In the genomic region with DNA sequence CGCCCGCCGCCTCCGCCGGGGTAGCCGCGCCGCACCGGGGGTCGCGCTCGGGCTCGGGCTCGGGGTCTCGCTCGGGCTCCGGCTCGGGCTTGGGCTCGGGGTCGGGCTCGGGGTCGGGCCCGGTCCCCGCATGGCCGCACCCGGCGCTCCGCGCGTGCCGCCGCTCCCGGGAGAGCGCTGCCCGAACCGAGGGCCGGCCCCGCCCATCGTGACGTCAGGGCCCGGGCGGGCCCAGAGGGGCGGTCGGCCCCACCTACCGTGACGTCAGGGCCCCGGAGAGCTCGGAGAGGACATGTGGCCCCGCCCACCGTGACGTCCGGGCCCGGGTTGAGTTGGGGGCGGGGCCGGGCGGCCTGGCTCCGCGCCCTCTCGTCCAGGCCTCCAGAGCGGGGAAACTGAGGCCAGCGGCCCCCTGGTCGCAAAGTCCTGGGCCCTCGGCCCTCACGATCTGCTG, we compare ENCODE assay signal across 1 cellular context.
TF ChIP-seq lines count a peak whose summit lies in the region.

A gene with protein sequence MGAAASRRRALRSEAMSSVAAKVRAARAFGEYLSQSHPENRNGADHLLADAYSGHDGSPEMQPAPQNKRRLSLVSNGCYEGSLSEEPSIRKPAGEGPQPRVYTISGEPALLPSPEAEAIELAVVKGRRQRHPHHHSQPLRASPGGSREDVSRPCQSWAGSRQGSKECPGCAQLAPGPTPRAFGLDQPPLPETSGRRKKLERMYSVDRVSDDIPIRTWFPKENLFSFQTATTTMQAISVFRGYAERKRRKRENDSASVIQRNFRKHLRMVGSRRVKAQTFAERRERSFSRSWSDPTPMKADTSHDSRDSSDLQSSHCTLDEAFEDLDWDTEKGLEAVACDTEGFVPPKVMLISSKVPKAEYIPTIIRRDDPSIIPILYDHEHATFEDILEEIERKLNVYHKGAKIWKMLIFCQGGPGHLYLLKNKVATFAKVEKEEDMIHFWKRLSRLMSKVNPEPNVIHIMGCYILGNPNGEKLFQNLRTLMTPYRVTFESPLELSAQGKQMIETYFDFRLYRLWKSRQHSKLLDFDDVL (minus strand): TSS at position 188 of the 454 bp plus-strand sequence. CDS start 232 bp downstream, outside the sequence.

TF ChIP-seq in HepG2, 621 proteins besides CTCF, POLR2A, EP300 and RAD21 (continued from another document):
- TF ChIP-seq, protein P1, sequence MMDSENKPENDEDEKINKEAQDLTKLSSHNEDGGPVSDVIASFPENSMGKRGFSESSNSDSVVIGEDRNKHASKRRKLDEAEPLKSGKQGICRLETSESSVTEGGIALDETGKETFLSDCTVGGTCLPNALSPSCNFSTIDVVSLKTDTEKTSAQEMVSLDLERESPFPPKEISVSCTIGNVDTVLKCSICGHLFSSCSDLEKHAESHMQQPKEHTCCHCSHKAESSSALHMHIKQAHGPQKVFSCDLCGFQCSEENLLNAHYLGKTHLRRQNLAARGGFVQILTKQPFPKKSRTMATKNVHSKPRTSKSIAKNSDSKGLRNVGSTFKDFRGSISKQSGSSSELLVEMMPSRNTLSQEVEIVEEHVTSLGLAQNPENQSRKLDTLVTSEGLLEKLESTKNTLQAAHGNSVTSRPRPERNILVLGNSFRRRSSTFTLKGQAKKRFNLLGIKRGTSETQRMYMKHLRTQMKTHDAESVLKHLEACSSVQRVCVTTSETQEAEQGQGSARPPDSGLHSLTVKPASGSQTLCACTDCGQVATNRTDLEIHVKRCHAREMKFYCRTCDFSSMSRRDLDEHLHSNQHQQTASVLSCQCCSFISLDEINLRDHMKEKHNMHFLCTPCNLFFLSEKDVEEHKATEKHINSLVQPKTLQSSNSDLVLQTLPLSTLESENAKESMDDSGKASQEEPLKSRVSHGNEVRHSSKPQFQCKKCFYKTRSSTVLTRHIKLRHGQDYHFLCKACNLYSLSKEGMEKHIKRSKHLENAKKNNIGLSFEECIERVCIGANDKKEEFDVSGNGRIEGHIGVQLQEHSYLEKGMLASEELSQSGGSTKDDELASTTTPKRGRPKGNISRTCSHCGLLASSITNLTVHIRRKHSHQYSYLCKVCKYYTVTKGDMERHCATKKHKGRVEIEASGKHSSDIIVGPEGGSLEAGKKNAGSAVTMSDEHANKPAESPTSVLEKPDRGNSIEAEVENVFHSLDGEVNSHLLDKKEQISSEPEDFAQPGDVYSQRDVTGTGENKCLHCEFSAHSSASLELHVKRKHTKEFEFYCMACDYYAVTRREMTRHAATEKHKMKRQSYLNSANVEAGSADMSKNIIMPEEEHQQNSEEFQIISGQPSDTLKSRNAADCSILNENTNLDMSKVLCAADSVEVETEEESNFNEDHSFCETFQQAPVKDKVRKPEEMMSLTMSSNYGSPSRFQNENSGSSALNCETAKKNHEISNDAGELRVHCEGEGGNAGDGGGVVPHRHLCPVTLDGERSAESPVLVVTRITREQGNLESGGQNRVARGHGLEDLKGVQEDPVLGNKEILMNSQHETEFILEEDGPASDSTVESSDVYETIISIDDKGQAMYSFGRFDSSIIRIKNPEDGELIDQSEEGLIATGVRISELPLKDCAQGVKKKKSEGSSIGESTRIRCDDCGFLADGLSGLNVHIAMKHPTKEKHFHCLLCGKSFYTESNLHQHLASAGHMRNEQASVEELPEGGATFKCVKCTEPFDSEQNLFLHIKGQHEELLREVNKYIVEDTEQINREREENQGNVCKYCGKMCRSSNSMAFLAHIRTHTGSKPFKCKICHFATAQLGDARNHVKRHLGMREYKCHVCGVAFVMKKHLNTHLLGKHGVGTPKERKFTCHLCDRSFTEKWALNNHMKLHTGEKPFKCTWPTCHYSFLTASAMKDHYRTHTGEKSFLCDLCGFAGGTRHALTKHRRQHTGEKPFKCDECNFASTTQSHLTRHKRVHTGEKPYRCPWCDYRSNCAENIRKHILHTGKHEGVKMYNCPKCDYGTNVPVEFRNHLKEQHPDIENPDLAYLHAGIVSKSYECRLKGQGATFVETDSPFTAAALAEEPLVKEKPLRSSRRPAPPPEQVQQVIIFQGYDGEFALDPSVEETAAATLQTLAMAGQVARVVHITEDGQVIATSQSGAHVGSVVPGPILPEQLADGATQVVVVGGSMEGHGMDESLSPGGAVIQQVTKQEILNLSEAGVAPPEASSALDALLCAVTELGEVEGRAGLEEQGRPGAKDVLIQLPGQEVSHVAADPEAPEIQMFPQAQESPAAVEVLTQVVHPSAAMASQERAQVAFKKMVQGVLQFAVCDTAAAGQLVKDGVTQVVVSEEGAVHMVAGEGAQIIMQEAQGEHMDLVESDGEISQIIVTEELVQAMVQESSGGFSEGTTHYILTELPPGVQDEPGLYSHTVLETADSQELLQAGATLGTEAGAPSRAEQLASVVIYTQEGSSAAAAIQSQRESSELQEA (CRISPR knock-in tag; IDR thresholded peaks at IDR 0.05; ENCODE audit: not compliant biosample characterization) = peak; percentile 20
- TF ChIP-seq ZNF879 (CRISPR knock-in tag; IDR thresholded peaks at IDR 0.05) (no peak), ATF7 (IDR thresholded peaks at IDR 0.05) (peak; percentile 59), ATF7 (CRISPR knock-in tag; IDR thresholded peaks at IDR 0.05) (no peak), NONO (IDR thresholded peaks at IDR 0.05) (no peak), NONO (CRISPR knock-in tag; conservative IDR thresholded peaks at IDR 0.05) (no peak), FLYWCH1 (CRISPR knock-in tag; IDR thresholded peaks at IDR 0.05) (no peak), ERF (CRISPR knock-in tag; IDR thresholded peaks at IDR 0.05) (peak; percentile 31; the same call in 1 of the 2 replicates), ZNF350 (CRISPR knock-in tag; IDR thresholded peaks at IDR 0.05; ENCODE audit: borderline replicate concordance, low read depth) (no peak), MED8 (CRISPR knock-in tag; IDR thresholded peaks at IDR 0.05; ENCODE audit: insufficient replicate concordance) (peak; percentile 13), ZKSCAN5 (CRISPR knock-in tag; IDR thresholded peaks at IDR 0.05) (no peak), HOXA3 (CRISPR knock-in tag; IDR thresholded peaks at IDR 0.05) (peak; percentile 46; the same call in 1 of the 2 replicates), CREM (IDR thresholded peaks at IDR 0.05) (peak; percentile 38; the same call in 1 of the 2 replicates), CREM (CRISPR knock-in tag; IDR thresholded peaks at IDR 0.05) (no peak), ZNF430 (CRISPR knock-in tag; IDR thresholded peaks at IDR 0.05) (peak; percentile 63; the same call in 1 of the 2 replicates), MXI1 (IDR thresholded peaks at IDR 0.05; ENCODE audit: borderline replicate concordance, low read depth, low read length) (peak; percentile 83; the same call in 1 of the 3 replicates), SMARCC2 (IDR thresholded peaks at IDR 0.05) (no peak), SIX4 (CRISPR knock-in tag; IDR thresholded peaks at IDR 0.05) (no peak), ZBTB38 (CRISPR knock-in tag; IDR thresholded peaks at IDR 0.05) (no peak), MYC (CRISPR knock-in tag; IDR thresholded peaks at IDR 0.05; ENCODE audit: borderline replicate concordance) (peak; percentile 13; the same call in 1 of the 2 replicates), ZNF792 (CRISPR knock-in tag; IDR thresholded peaks at IDR 0.05) (no peak), ZNF136 (CRISPR knock-in tag; IDR thresholded peaks at IDR 0.05; ENCODE audit: low read depth) (0 out of 2 replicates have a peak, but pooled peaks have one; percentile 26), NFYB (CRISPR knock-in tag; IDR thresholded peaks at IDR 0.05) (peak; percentile 65), MBD4 (IDR thresholded peaks at IDR 0.05; ENCODE audit: borderline replicate concordance, low read length) (no peak), ARHGAP35 (CRISPR knock-in tag; IDR thresholded peaks at IDR 0.05; ENCODE audit: borderline replicate concordance) (no peak; the same call in 1 of the 2 replicates), MEIS2 (CRISPR knock-in tag; IDR thresholded peaks at IDR 0.05) (0 out of 2 replicates have a peak, but pooled peaks have one; percentile 17), RBFOX2 (IDR thresholded peaks at IDR 0.05; ENCODE audit: low read depth, low read length) (peak; percentile 69; the same call in 1 of the 2 replicates), ZNF547 (CRISPR knock-in tag; IDR thresholded peaks at IDR 0.05) (peak; percentile 43; the same call in 1 of the 2 replicates), KLF12 (CRISPR knock-in tag; IDR thresholded peaks at IDR 0.05; ENCODE audit: borderline replicate concordance) (0 out of 2 replicates have a peak, but pooled peaks have one; percentile 41), ZFX (CRISPR knock-in tag; IDR thresholded peaks at IDR 0.05; ENCODE audit: low read depth) (peak; percentile 65; the same call in 1 of the 2 replicates)
- TF ChIP-seq, protein P2, sequence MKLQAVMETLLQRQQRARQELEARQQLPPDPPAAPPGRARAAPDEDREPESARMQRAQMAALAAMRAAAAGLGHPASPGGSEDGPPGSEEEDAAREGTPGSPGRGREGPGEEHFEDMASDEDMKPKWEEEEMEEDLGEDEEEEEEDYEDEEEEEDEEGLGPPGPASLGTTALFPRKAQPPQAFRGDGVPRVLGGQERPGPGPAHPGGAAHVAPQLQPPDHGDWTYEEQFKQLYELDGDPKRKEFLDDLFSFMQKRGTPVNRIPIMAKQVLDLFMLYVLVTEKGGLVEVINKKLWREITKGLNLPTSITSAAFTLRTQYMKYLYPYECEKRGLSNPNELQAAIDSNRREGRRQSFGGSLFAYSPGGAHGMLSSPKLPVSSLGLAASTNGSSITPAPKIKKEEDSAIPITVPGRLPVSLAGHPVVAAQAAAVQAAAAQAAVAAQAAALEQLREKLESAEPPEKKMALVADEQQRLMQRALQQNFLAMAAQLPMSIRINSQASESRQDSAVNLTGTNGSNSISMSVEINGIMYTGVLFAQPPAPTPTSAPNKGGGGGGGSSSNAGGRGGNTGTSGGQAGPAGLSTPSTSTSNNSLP (IDR thresholded peaks at IDR 0.05; ENCODE audit: low read depth, low read length) = no peak
- TF ChIP-seq, protein P3, sequence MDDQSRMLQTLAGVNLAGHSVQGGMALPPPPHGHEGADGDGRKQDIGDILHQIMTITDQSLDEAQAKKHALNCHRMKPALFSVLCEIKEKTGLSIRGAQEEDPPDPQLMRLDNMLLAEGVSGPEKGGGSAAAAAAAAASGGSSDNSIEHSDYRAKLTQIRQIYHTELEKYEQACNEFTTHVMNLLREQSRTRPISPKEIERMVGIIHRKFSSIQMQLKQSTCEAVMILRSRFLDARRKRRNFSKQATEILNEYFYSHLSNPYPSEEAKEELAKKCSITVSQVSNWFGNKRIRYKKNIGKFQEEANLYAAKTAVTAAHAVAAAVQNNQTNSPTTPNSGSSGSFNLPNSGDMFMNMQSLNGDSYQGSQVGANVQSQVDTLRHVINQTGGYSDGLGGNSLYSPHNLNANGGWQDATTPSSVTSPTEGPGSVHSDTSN (CRISPR knock-in tag; IDR thresholded peaks at IDR 0.05; ENCODE audit: borderline replicate concordance) = no peak
- TF ChIP-seq, protein P4, sequence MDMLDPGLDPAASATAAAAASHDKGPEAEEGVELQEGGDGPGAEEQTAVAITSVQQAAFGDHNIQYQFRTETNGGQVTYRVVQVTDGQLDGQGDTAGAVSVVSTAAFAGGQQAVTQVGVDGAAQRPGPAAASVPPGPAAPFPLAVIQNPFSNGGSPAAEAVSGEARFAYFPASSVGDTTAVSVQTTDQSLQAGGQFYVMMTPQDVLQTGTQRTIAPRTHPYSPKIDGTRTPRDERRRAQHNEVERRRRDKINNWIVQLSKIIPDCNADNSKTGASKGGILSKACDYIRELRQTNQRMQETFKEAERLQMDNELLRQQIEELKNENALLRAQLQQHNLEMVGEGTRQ (IDR thresholded peaks at IDR 0.05; ENCODE audit: low read depth, low read length) = 0 out of 2 replicates have a peak, but pooled peaks have one; percentile 9
- TF ChIP-seq, protein P4 (CRISPR knock-in tag; IDR thresholded peaks at IDR 0.05; ENCODE audit: borderline replicate concordance) = 0 out of 2 replicates have a peak, but pooled peaks have one; percentile 39
- TF ChIP-seq, protein P5, sequence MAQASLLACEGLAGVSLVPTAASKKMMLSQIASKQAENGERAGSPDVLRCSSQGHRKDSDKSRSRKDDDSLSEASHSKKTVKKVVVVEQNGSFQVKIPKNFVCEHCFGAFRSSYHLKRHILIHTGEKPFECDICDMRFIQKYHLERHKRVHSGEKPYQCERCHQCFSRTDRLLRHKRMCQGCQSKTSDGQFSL (CRISPR knock-in tag; IDR thresholded peaks at IDR 0.05) = no peak
